Comparison of ENCODE assay signal across 8 cellular contexts in genomic region chr12:49130151-49131050, GRCh38. TPM values are rescaled to one million over a fixed set of nuclear protein-coding genes. Genes with fewer than 3 reads are reported as not detected.
DNase-seq lines count a peak whose midpoint lies in the region; ATAC-seq and TF ChIP-seq lines count a peak whose summit lies in the region.

No MANE protein-coding gene starts in this region.

- H3K4me1 Mint-ChIP-seq in GM23338 = peaks cover 28% of the 10 kb centered on the region
- peaks cover 14 to 62% (median 49%) of the 10 kb centered on the region in 4 donors for H3K4me1 Mint-ChIP-seq in naive thymus-derived CD8-positive, alpha-beta T cell
- H3K4me1 Mint-ChIP-seq in stimulated activated memory B cell treated with anti-CD40 and anti-IgM and Interleukin-4, amounts not matched to agents 10 μg/mL and 1 μg/mL and 100 μg/mL, for 72 hours = peaks cover 41% of the 10 kb centered on the region

- DNase-seq in EH (ENCODE audit: low read depth) (peak; percentile 95), GM23338 (ENCODE audit: low spot score) (peak; percentile 96), Kasumi-1 (lab: John Stamatoyannopoulos, UW) (peak; percentile 83), RKO (ENCODE audit: low spot score) (peak; percentile 97), fibroblast of lung (ENCODE audit: low read depth in 2 of 2) (peak; percentile 91 to 94)
- peak; percentile 74 to 89 for DNase-seq in activated T-helper 1 cell treated with anti-CD3 and anti-CD28 coated beads, Interleukin-2, amount 50 U/mL, for 16 hours (ENCODE audit: low read depth in 1 of 2, low spot score in 1 of 2)
- DNase-seq in naive thymus-derived CD8-positive, alpha-beta T cell = peak; percentile 89 to 97 (median 92)

- POLR2A ChIA-PET in naive thymus-derived CD8-positive, alpha-beta T cell (lab: Charles Lee) = interaction anchor here (0.5 to 6.2 kb wide), 37 partner anchors 8 to 611 kb away, joined by 3 to 220 read pairs (median 6); partner anchors contain the start of genes ARF3, DDX23, DHH and FKBP11

- H3K79me2 ChIP-seq in GM23338 (replicated peaks; ENCODE audit: insufficient read depth) = peaks cover 28% of the 10 kb centered on the region
- H3K79me2 ChIP-seq in fibroblast of lung (ENCODE audit: control insufficient read depth, insufficient read depth, low read length) = peaks cover 31% of the 10 kb centered on the region

- H3K27ac ChIP-seq in GM23338 (ENCODE audit: low read depth) = peak overlapping the region; percentile 99
- peak overlapping the region; percentile 96 for H3K27ac ChIP-seq in fibroblast of lung (ENCODE audit: insufficient read depth, low read length)

- H3K4me2 ChIP-seq in GM23338 = peak overlapping the region; percentile 99
- H3K4me2 ChIP-seq in fibroblast of lung (ENCODE audit: extremely low read depth, insufficient read depth, low read length) = peak overlapping the region; percentile 98

- peaks cover 27% of the 10 kb centered on the region for H3K27me3 Mint-ChIP-seq in GM23338 (ENCODE audit: insufficient read depth, low read depth, poor library complexity)
- no peaks in the 10 kb centered on the region for H3K27me3 Mint-ChIP-seq in naive thymus-derived CD8-positive, alpha-beta T cell
- no peaks in the 10 kb centered on the region for H3K27me3 Mint-ChIP-seq in stimulated activated memory B cell treated with anti-CD40 and anti-IgM and Interleukin-4, amounts not matched to agents 10 μg/mL and 1 μg/mL and 100 μg/mL, for 72 hours

- peak overlapping the region; percentile 98 for H3K27ac Mint-ChIP-seq in GM23338
- peak overlapping the region; percentile 96 to 99 (median 98) for H3K27ac Mint-ChIP-seq in naive thymus-derived CD8-positive, alpha-beta T cell
- peak overlapping the region; percentile 99 for H3K27ac Mint-ChIP-seq in stimulated activated memory B cell treated with anti-CD40 and anti-IgM and Interleukin-4, amounts not matched to agents 10 μg/mL and 1 μg/mL and 100 μg/mL, for 72 hours

- H3K36me3 ChIP-seq in GM23338 (ENCODE audit: insufficient read depth) (peaks cover 27% of the 10 kb centered on the region), fibroblast of lung (ENCODE audit: control insufficient read depth, insufficient read depth, low read length) (peaks cover 15% of the 10 kb centered on the region)

- peaks cover 49% of the 10 kb centered on the region for H3K36me3 Mint-ChIP-seq in GM23338 (ENCODE audit: low read depth)
- peaks cover 0 to 38% (median 19%) of the 10 kb centered on the region in 3 donors for H3K36me3 Mint-ChIP-seq in naive thymus-derived CD8-positive, alpha-beta T cell
- H3K36me3 Mint-ChIP-seq in stimulated activated memory B cell treated with anti-CD40 and anti-IgM and Interleukin-4, amounts not matched to agents 10 μg/mL and 1 μg/mL and 100 μg/mL, for 72 hours = peaks cover 43% of the 10 kb centered on the region

- peak overlapping the region; percentile 100 for H3K4me3 ChIP-seq in GM23338
- peak overlapping the region; percentile 73 to 100 (median 97) for H3K4me3 ChIP-seq in fibroblast of lung (replicated peaks in 1 of 4; ENCODE audit: control extremely low read depth in 1 of 4, insufficient read depth in 1 of 4, low read depth in 3 of 4, low read length in 4 of 4)

- ATAC-seq in GM23338 = peak; percentile 68
- ATAC-seq in naive thymus-derived CD8-positive, alpha-beta T cell = peak; percentile 67 to 75
- ATAC-seq in stimulated activated memory B cell treated with anti-CD40 and anti-IgM and Interleukin-4, amounts not matched to agents 10 μg/mL and 1 μg/mL and 100 μg/mL, for 72 hours = peak; percentile 81

- H4K20me1 ChIP-seq in GM23338 (replicated peaks; ENCODE audit: insufficient read depth) (peaks cover 17% of the 10 kb centered on the region), fibroblast of lung (ENCODE audit: control insufficient read depth, extremely low read depth, insufficient read depth, low read length) (peaks cover 2% of the 10 kb centered on the region)

- H3K4me1 ChIP-seq in GM23338 (ENCODE audit: insufficient read depth) (peaks cover 9% of the 10 kb centered on the region), fibroblast of lung (ENCODE audit: control insufficient read depth, extremely low read depth, insufficient read depth, low read length) (peaks cover 3% of the 10 kb centered on the region)

- H3K27me3 ChIP-seq in GM23338 (ENCODE audit: insufficient read depth) = no peaks in the 10 kb centered on the region
- no peaks in the 10 kb centered on the region for H3K27me3 ChIP-seq in fibroblast of lung (ENCODE audit: control insufficient read depth, insufficient read depth, low read length)

- H2AFZ ChIP-seq in GM23338 (no peak overlapping the region), fibroblast of lung (ENCODE audit: low read length) (no peak overlapping the region)

- TF ChIP-seq CTCF in GM23338 (conservative IDR thresholded peaks at IDR 0.05; ENCODE audit: low read depth in 2 of 2) (peak; percentile 71 to 87), fibroblast of lung (conservative IDR thresholded peaks at IDR 0.05 in 1 of 2, IDR thresholded peaks at IDR 0.05 in 1 of 2; ENCODE audit: low read depth in 1 of 2, low read length in 2 of 2) (peak; percentile 87 to 89)

- peak overlapping the region; percentile 98 for H3K9ac ChIP-seq in fibroblast of lung (ENCODE audit: insufficient read depth, low read length)

- peaks cover 40% of the 10 kb centered on the region for H3F3A ChIP-seq in GM23338 (replicated peaks; ENCODE audit: low read depth)

- H3K9me3 ChIP-seq in fibroblast of lung (ENCODE audit: control insufficient read depth, insufficient read depth, low read depth, low read length) = no peaks in the 10 kb centered on the region

- peaks cover 4% of the 10 kb centered on the region; the same call in 1 of the 3 replicates for H3K9me3 Mint-ChIP-seq in GM23338
- no peaks in the 10 kb centered on the region for H3K9me3 Mint-ChIP-seq in naive thymus-derived CD8-positive, alpha-beta T cell
- H3K9me3 Mint-ChIP-seq in stimulated activated memory B cell treated with anti-CD40 and anti-IgM and Interleukin-4, amounts not matched to agents 10 μg/mL and 1 μg/mL and 100 μg/mL, for 72 hours = no peaks in the 10 kb centered on the region

- H3K4me3 Mint-ChIP-seq in GM23338 = peak overlapping the region; percentile 95
- peak overlapping the region; percentile 95 to 99 (median 97) for H3K4me3 Mint-ChIP-seq in naive thymus-derived CD8-positive, alpha-beta T cell
- peak overlapping the region; percentile 99 for H3K4me3 Mint-ChIP-seq in stimulated activated memory B cell treated with anti-CD40 and anti-IgM and Interleukin-4, amounts not matched to agents 10 μg/mL and 1 μg/mL and 100 μg/mL, for 72 hours

- no peaks in the 10 kb centered on the region; the same call in 1 of the 2 replicates for H3K9me2 ChIP-seq in GM23338 (ENCODE audit: insufficient read depth)

TF ChIP-seq in GM23338, 12 proteins besides CTCF, POLR2A, EP300 and RAD21 (continues in another document):
- TF ChIP-seq NANOG (IDR thresholded peaks at IDR 0.05; ENCODE audit: borderline replicate concordance) = no peak; the same call in 1 of the 2 replicates
- TF ChIP-seq EZH2phosphoT487 (IDR thresholded peaks at IDR 0.05; ENCODE audit: unreplicated experiment) = no peak
- TF ChIP-seq POLR2AphosphoS5 (IDR thresholded peaks at IDR 0.05; ENCODE audit: low read depth) = no peak; the same call in 1 of the 2 replicates
- no peak for TF ChIP-seq STAT1 (IDR thresholded peaks at IDR 0.05; ENCODE audit: unreplicated experiment)
- TF ChIP-seq ETS1 (IDR thresholded peaks at IDR 0.05) = 0 out of 2 replicates have a peak, but pooled peaks have one; percentile 32
- no peak for TF ChIP-seq ZNF114 (CRISPR knock-in tag; IDR thresholded peaks at IDR 0.05)

RNA-seq across cellular contexts. Expression of gene TUBA1B, which starts 0.8 kb away (rescaled TPM):
- total RNA-seq in GM23338 (2014; rRNA removed; shearing (Covaris generic)) = 2,341 and 2,718 TPM in 2 replicates
- polyA plus RNA-seq in GM23338 (2016; fragmentation: Nextera tagmentation; extraction: Ambion mirVana) (1,008 and 1,116 TPM in 2 replicates), fibroblast of lung (3,083 and 6,675 TPM in 2 replicates)
- total RNA-seq in fibroblast of lung = 656 and 1,258 TPM in 2 replicates
- 1,678 and 3,646 TPM in 2 replicates for polyA plus RNA-seq in fibroblast of lung (2012)
- polyA minus RNA-seq in fibroblast of lung (ENCODE audit: low replicate concordance) = 4,720 and 8,882 TPM in 2 replicates
- total RNA-seq in naive thymus-derived CD8-positive, alpha-beta T cell = 100 to 1,000 TPM; 157 to 161 TPM
- polyA plus RNA-seq in naive thymus-derived CD8-positive, alpha-beta T cell = 100 to 1,000 TPM; 277 to 339 (median 333) TPM

RNA-seq across cellular contexts. Expression of gene LMBR1L, which starts 19.8 kb away (rescaled TPM):
- total RNA-seq in GM23338 (2014; rRNA removed; shearing (Covaris generic)) = 33.9 and 57.0 TPM in 2 replicates
- polyA plus RNA-seq in GM23338 (2016; fragmentation: Nextera tagmentation; extraction: Ambion mirVana) = 19.8 and 24.3 TPM in 2 replicates
- total RNA-seq in fibroblast of lung = 53.2 and 54.2 TPM in 2 replicates
- 28.0 and 30.9 TPM in 2 replicates for polyA plus RNA-seq in fibroblast of lung
- polyA plus RNA-seq in fibroblast of lung (2012) = 28.2 and 29.8 TPM in 2 replicates
- polyA minus RNA-seq in fibroblast of lung (ENCODE audit: low replicate concordance) = 45.6 and 115 TPM in 2 replicates
- 100 to 1,000 TPM; 253 to 270 TPM for total RNA-seq in naive thymus-derived CD8-positive, alpha-beta T cell
- polyA plus RNA-seq in naive thymus-derived CD8-positive, alpha-beta T cell = 10 to 100 TPM; 34.0 to 45.8 (median 34.6) TPM

RNA-seq across cellular contexts. Expression of gene DHH, which starts 35.8 kb away (rescaled TPM):
- not detected in 2 replicates for total RNA-seq in GM23338 (2014; rRNA removed; shearing (Covaris generic))
- polyA plus RNA-seq in GM23338 (2016; fragmentation: Nextera tagmentation; extraction: Ambion mirVana) (0.09 TPM in 1 of 2 replicates, not detected in the other), fibroblast of lung (0.01 TPM in 2 replicates)
- under 0.01 TPM in 2 replicates for total RNA-seq in fibroblast of lung
- polyA plus RNA-seq in fibroblast of lung (2012) = not detected in 2 replicates
- polyA minus RNA-seq in fibroblast of lung (ENCODE audit: low replicate concordance) = not detected in 2 replicates
- total RNA-seq in naive thymus-derived CD8-positive, alpha-beta T cell = under 1 TPM; 0.27 to 0.47 TPM
- not detected for polyA plus RNA-seq in naive thymus-derived CD8-positive, alpha-beta T cell

RNA-seq across cellular contexts. Expression of gene TUBA1A, which starts 58.5 kb away (rescaled TPM):
- total RNA-seq in GM23338 (2014; rRNA removed; shearing (Covaris generic)) = 386 and 424 TPM in 2 replicates
- polyA plus RNA-seq in GM23338 (2016; fragmentation: Nextera tagmentation; extraction: Ambion mirVana) = 189 TPM in 2 replicates
- total RNA-seq in fibroblast of lung = 772 and 888 TPM in 2 replicates
- 2,642 and 3,496 TPM in 2 replicates for polyA plus RNA-seq in fibroblast of lung
- polyA plus RNA-seq in fibroblast of lung (2012) = 1,551 and 1,948 TPM in 2 replicates
- polyA minus RNA-seq in fibroblast of lung (ENCODE audit: low replicate concordance) = 4,230 and 5,465 TPM in 2 replicates
- total RNA-seq in naive thymus-derived CD8-positive, alpha-beta T cell = 10 to 100 TPM; 93.5 to 95.3 TPM
- polyA plus RNA-seq in naive thymus-derived CD8-positive, alpha-beta T cell = 100 to 1,000 TPM; 139 to 168 (median 147) TPM

Comparison
In these comparisons a context has a peak if more than half of its experiments do, and no peak if none do; other contexts are left out.
1. Peak in every context shown above with its lines: DNase-seq, ATAC-seq, H3K4me3 ChIP-seq and H3K27ac ChIP-seq.